ENCODE assay signal across 26 cellular contexts in the genomic region with DNA sequence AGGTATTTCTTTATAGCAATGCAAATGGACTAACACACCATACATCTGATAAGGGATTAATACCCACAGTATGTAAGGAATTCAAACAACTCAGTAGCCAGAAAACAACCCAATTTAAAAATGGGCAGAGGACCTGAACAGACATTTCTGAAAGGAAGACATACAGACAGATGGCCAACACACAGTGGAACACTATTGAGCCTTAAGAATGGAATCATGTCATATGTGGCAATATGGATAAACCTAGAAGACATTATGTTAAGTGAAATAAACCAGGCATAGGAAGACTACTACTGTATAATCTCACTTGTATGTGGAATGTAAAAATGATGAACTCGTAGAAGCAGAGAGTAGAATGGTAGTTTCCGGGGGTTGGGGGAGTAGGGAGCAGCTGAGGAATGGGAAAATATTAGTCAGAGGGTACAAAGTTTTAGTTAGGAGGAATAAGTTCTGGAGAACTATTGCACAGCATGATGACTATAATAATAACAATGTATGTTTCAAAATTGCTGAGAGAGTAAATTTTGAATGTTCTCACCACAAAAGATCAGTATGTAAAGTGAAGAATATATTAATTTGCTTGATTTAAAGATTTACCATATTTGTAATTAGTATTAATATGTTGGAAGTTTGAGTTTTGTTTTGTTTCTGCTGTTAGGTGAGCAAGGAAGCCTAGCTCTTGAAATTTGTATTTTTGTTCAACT. TPM values are rescaled to one million over a fixed set of nuclear protein-coding genes. Genes with fewer than 3 reads are reported as not detected.
DNase-seq lines count a peak whose midpoint lies in the region; ATAC-seq and TF ChIP-seq lines count a peak whose summit lies in the region.
"Had no signal": no experiment of that assay in that cellular context is flagged by ENCODE, and none has a peak within 500 bp of the region (broad histone marks: within the 10 kb centered on the region; RNA-seq: fewer than 3 reads in every experiment).

No MANE protein-coding gene starts in this region.

- no peak overlapping the region for H4K91ac ChIP-seq in IMR-90 (ENCODE audit: insufficient read depth, low read depth, low read length)

- peaks cover 0 to 16% of the 10 kb centered on the region in 2 experiments; a peak in 2 of 4 replicates for H3K79me1 ChIP-seq in IMR-90 (ENCODE audit: low read depth in 1 of 2, low read length in 2 of 2)

- H3K27me3 Mint-ChIP-seq in chondrocyte (ENCODE audit: low read depth): no peaks in the 10 kb centered on the region
- H3K27me3 Mint-ChIP-seq: activated CD4-positive, alpha-beta T cell treated with anti-CD3 and anti-CD28 coated beads, Interleukin-2, amount 10 ng/mL, durations not matched to agents 7 days and 5 days; activated T-helper 17 cell treated with anti-CD3 and anti-CD28 coated beads, Interleukin-2, amount 50 U/mL, for 72 hours; B cell had no signal

- peak; percentile 35 for ATAC-seq in IMR-90 (ENCODE audit: low read depth)
- ATAC-seq: activated T-helper 17 cell treated with anti-CD3 and anti-CD28 coated beads, Interleukin-2, amount 50 U/mL, for 72 hours; left colon; Panc1; psoas muscle had no signal

- H2AK5ac ChIP-seq in IMR-90 (ENCODE audit: low read depth, low read length): no peak overlapping the region

- POLR2A ChIA-PET in IMR-90 (lab: Charles Lee; ENCODE audit: unreplicated experiment): no interaction called here

- TF ChIP-seq RAD21 in IMR-90 (IDR thresholded peaks at IDR 0.05; ENCODE audit: low read length): no peak

- H3K4ac ChIP-seq in IMR-90 (ENCODE audit: low read depth, low read length): no peak overlapping the region

- DNase-seq in EL (peak; percentile 66), IMR-90 (peak; percentile 65), chondrocyte (ENCODE audit: low spot score) (no peak), non-pigmented ciliary epithelial cell (ENCODE audit: low read depth) (peak; percentile 45), MV-4-11 (lab: John Stamatoyannopoulos, UW) (no peak), foreskin melanocyte (no peak), UCSD-AML1 (lab: John Stamatoyannopoulos, UW; ENCODE audit: unreplicated experiment) (no peak)
- DNase-seq: activated CD4-positive, alpha-beta T cell treated with anti-CD3 and anti-CD28 coated beads, Interleukin-2, amount 10 ng/mL, durations not matched to agents 7 days and 5 days; adrenal gland; Caco-2; dorsolateral prefrontal cortex; left colon; midbrain; NCI-H2081; NCI-H446 treated with DMSO at 0.1 percent for 48 hours; psoas muscle; SJCRH30; small intestine; stimulated activated naive CD4-positive, alpha-beta T cell treated with Interleukin-2 at 50 U/mL for 16 hours; transverse colon had no signal

- H3K27me3 ChIP-seq in IMR-90 (ENCODE audit: control insufficient read depth, insufficient read depth, low read length): no peaks in the 10 kb centered on the region
- H3K27me3 ChIP-seq: adrenal gland, SJCRH30, transverse colon had no signal

- no peak overlapping the region for H2BK20ac ChIP-seq in IMR-90 (ENCODE audit: low read depth, low read length)

- no peak overlapping the region for H4K8ac ChIP-seq in IMR-90 (ENCODE audit: low read depth in 2 of 2, low read length in 2 of 2)

- intact Hi-C loops in IMR-90 (cut with micrococcal nuclease): no loop called here

- H4K20me1 ChIP-seq in IMR-90 (ENCODE audit: insufficient read depth, low read length): peaks cover 3% of the 10 kb centered on the region; the same call in 1 of the 2 replicates

- no TSS peak for BruUV-seq in IMR-90 (replicated peaks; lab: Mats Ljungman, UMichigan)

- dilution Hi-C loops in IMR-90 (cut with HindIII; ENCODE audit: low sequenced_read_pairs, unreplicated experiment): no loop called here

- no peaks in the 10 kb centered on the region for H3K4me1 ChIP-seq in IMR-90 (ENCODE audit: control insufficient read depth, insufficient read depth, low read length)
- H3K4me1 ChIP-seq: adrenal gland, Caco-2, psoas muscle, SJCRH30, transverse colon had no signal

- no peak overlapping the region for H3K27ac ChIP-seq in IMR-90 (ENCODE audit: insufficient read depth, low read length)
- H3K27ac ChIP-seq: adrenal gland, dorsolateral prefrontal cortex, psoas muscle, SJCRH30, transverse colon, VCaP had no signal

- peaks cover 1% of the 10 kb centered on the region for H3K36me3 Mint-ChIP-seq in chondrocyte (ENCODE audit: low read depth)

- TF ChIP-seq POLR2A in IMR-90 (IDR thresholded peaks at IDR 0.05; ENCODE audit: low read depth, low read length): no peak

- no peak overlapping the region for H3K4me2 ChIP-seq in IMR-90 (ENCODE audit: low read depth, low read length)

- no peak overlapping the region for H2BK15ac ChIP-seq in IMR-90 (ENCODE audit: low read depth, low read length)

- no peak overlapping the region for H3K56ac ChIP-seq in IMR-90 (ENCODE audit: extremely low read depth, insufficient read depth, low read length)

- H3K36me3 ChIP-seq in IMR-90 (ENCODE audit: control insufficient read depth, insufficient read depth, low read length): no peaks in the 10 kb centered on the region
- H3K36me3 ChIP-seq: adrenal gland, SJCRH30, transverse colon had no signal

- H2BK5ac ChIP-seq in IMR-90 (ENCODE audit: low read depth, low read length, poor library complexity, severe bottlenecking): peak overlapping the region; percentile 54

- peak overlapping the region; percentile 71 for H3K27ac Mint-ChIP-seq in chondrocyte (ENCODE audit: unreplicated experiment)
- H3K27ac Mint-ChIP-seq: activated CD4-positive, alpha-beta T cell treated with anti-CD3 and anti-CD28 coated beads, Interleukin-2, amount 10 ng/mL, durations not matched to agents 7 days and 5 days; activated T-helper 17 cell treated with anti-CD3 and anti-CD28 coated beads, Interleukin-2, amount 50 U/mL, for 72 hours; B cell; nephron; T-helper 1 cell treated with Interleukin-12 subunit alpha and Interleukin-12 subunit beta and Interleukin-4 antibody, amounts not matched to agents 30 μg/mL and 1 μg/mL, for 36 hours had no signal

- H2AFZ ChIP-seq in IMR-90 (replicated peaks; ENCODE audit: low read length, poor library complexity): no peak overlapping the region

- CTCF ChIA-PET in IMR-90 (lab: Yijun Ruan, JAX): no interaction called here

- H3K14ac ChIP-seq in IMR-90 (replicated peaks; ENCODE audit: low read depth, low read length): no peak overlapping the region

- H3K9me3 ChIP-seq in IMR-90 (ENCODE audit: control insufficient read depth, insufficient read depth, low read length): no peaks in the 10 kb centered on the region
- H3K9me3 ChIP-seq: adrenal gland, Caco-2, psoas muscle, SJCRH30, transverse colon had no signal

- TF ChIP-seq CTCF in IMR-90 (conservative IDR thresholded peaks at IDR 0.05; ENCODE audit: low read depth, low read length): no peak
- no peak for TF ChIP-seq CTCF in chondrocyte (IDR thresholded peaks at IDR 0.05)

- H3K9ac ChIP-seq in IMR-90 (ENCODE audit: low read depth, low read length): no peak overlapping the region

- H3K9me3 Mint-ChIP-seq in chondrocyte (ENCODE audit: low read depth): no peaks in the 10 kb centered on the region
- H3K9me3 Mint-ChIP-seq: activated CD4-positive, alpha-beta T cell treated with anti-CD3 and anti-CD28 coated beads, Interleukin-2, amount 10 ng/mL, durations not matched to agents 7 days and 5 days; activated T-helper 17 cell treated with anti-CD3 and anti-CD28 coated beads, Interleukin-2, amount 50 U/mL, for 72 hours; nephron; T-helper 1 cell treated with Interleukin-12 subunit alpha and Interleukin-12 subunit beta and Interleukin-4 antibody, amounts not matched to agents 30 μg/mL and 1 μg/mL, for 36 hours had no signal

- H4K5ac ChIP-seq in IMR-90 (ENCODE audit: low read depth, low read length): no peak overlapping the region

- H3K23ac ChIP-seq in IMR-90 (ENCODE audit: low read depth, low read length): no peak overlapping the region

- no peak overlapping the region for H2BK120ac ChIP-seq in IMR-90 (ENCODE audit: low read depth, low read length)

- no peaks in the 10 kb centered on the region for H3K9me1 ChIP-seq in IMR-90 (ENCODE audit: insufficient read depth, low read length)

- H3K18ac ChIP-seq in IMR-90 (ENCODE audit: low read depth, low read length): no peak overlapping the region

- peaks cover 27% of the 10 kb centered on the region for H3K4me1 Mint-ChIP-seq in chondrocyte (ENCODE audit: low read depth)
- H3K4me1 Mint-ChIP-seq: activated CD4-positive, alpha-beta T cell treated with anti-CD3 and anti-CD28 coated beads, Interleukin-2, amount 10 ng/mL, durations not matched to agents 7 days and 5 days; activated T-helper 17 cell treated with anti-CD3 and anti-CD28 coated beads, Interleukin-2, amount 50 U/mL, for 72 hours; B cell had no signal

- H3K4me3 Mint-ChIP-seq in chondrocyte (ENCODE audit: unreplicated experiment): no peak overlapping the region
- H3K4me3 Mint-ChIP-seq: activated CD4-positive, alpha-beta T cell treated with anti-CD3 and anti-CD28 coated beads, Interleukin-2, amount 10 ng/mL, durations not matched to agents 7 days and 5 days; activated T-helper 17 cell treated with anti-CD3 and anti-CD28 coated beads, Interleukin-2, amount 50 U/mL, for 72 hours; B cell; nephron; T-helper 1 cell treated with Interleukin-12 subunit alpha and Interleukin-12 subunit beta and Interleukin-4 antibody, amounts not matched to agents 30 μg/mL and 1 μg/mL, for 36 hours had no signal

- no peak overlapping the region for H3K4me3 ChIP-seq in IMR-90 (ENCODE audit: insufficient read depth, low read depth, low read length)
- H3K4me3 ChIP-seq: adrenal gland, dorsolateral prefrontal cortex, psoas muscle, SJCRH30, transverse colon had no signal

- no CpG with 5 or more reads among the region's 2 CpGs for WGBS in IMR-90 (ENCODE audit: extremely low coverage in 2 of 2, insufficient read length in 1 of 2), 2 experiments

- in situ Hi-C loops in IMR-90 (cut with MboI; ENCODE audit: low sequenced_read_pairs): no loop called here

- H2AK9ac ChIP-seq in IMR-90 (replicated peaks; ENCODE audit: low read depth, low read length, poor library complexity): no peak overlapping the region

TF ChIP-seq in IMR-90, 13 proteins besides CTCF, POLR2A, EP300 and RAD21 (continues in another document):
- no peak for TF ChIP-seq MXI1 (IDR thresholded peaks at IDR 0.05; ENCODE audit: borderline replicate concordance, low read depth, low read length)
- no peak for TF ChIP-seq FOS (IDR thresholded peaks at IDR 0.05; ENCODE audit: low read depth, low read length)
- TF ChIP-seq MAZ (IDR thresholded peaks at IDR 0.05; ENCODE audit: borderline replicate concordance, low read depth, low read length): no peak
- no peak for TF ChIP-seq RCOR1 (IDR thresholded peaks at IDR 0.05; ENCODE audit: insufficient replicate concordance, low read length)

RNA-seq across cellular contexts. Expression of gene WDR44, which starts 25.2 kb away (rescaled TPM):
- total RNA-seq in IMR-90 (2012; rRNA removed): 11.8 and 18.9 TPM in 2 replicates
- 8.2 and 10.0 TPM in 2 replicates for polyA plus RNA-seq in IMR-90 (2012; rRNA removed)
- 1.6 and 2.0 TPM in 2 replicates for polyA plus RNA-seq in IMR-90 (2012; cell fraction: cytosol; rRNA removed)
- polyA plus RNA-seq in IMR-90 (2012; cell fraction: nucleus; rRNA removed; ENCODE audit: low replicate concordance): 2.2 and 9.9 TPM in 2 replicates
- total RNA-seq in chondrocyte: 19.3 to 37.7 TPM (median 20.2 TPM) in 3 replicates

Comparison
In these comparisons a context has a peak if more than half of its experiments do, and no peak if none do; other contexts are left out.
1. DNase-seq: peak in EL (single experiment), IMR-90 (single experiment) and non-pigmented ciliary epithelial cell (single experiment); none in chondrocyte (single experiment), MV-4-11 (single experiment), foreskin melanocyte (single experiment) and UCSD-AML1 (single experiment).